In the genomic region with DNA sequence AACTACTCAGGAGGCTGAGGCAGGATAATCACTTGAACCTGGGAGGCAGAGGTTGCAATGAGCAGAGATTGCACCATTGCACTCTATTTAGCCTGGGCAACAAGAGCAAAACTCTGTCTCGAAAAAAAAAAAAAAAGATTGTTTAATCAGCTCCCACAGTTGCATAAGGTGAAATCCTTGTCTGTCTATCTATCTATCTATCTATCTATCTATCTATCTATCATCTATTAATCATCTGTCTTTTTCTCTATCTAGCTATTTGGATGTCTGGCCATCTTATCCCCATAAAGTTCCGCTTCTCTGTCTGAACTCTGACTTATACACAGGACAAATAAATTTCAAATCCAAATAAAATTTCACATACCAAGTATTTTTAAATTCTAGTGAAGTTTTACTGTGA, we compare ENCODE assay signal across 34 cellular contexts.
"Had no signal": no experiment of that assay in that cellular context is flagged by ENCODE, and none has a peak within 500 bp of the region (broad histone marks: within the 10 kb centered on the region; RNA-seq: fewer than 3 reads in every experiment).

No MANE protein-coding gene starts in this region.

- DNase-seq: Kasumi-1, MG63, MM.1S, MV-4-11, NCI-H1048, NCI-H1092, NCI-H1092 treated with DMSO at 0.1 percent for 48 hours, NCI-H1105, NCI-H1105 treated with DMSO at 0.1 percent for 48 hours, NCI-H1417, NCI-H1417 treated with DMSO at 0.1 percent for 48 hours, NCI-H1436, NCI-H1436 treated with DMSO at 0.1 percent for 48 hours, NCI-H146, NCI-H1694, NCI-H1694 treated with DMSO at 0.1 percent for 48 hours, NCI-H187, NCI-H187 treated with DMSO at 0.1 percent for 48 hours, NCI-H1930, NCI-H2029, NCI-H2029 treated with DMSO at 0.1 percent for 48 hours, NCI-H2081, NCI-H2081 treated with DMSO at 0.1 percent for 48 hours, NCI-H2107, NCI-H2171, NCI-H2171 treated with DMSO at 0.1 percent for 48 hours, NCI-H226, NCI-H345, NCI-H446, NCI-H446 treated with DMSO at 0.1 percent for 48 hours, NCI-H510A, NCI-H510A treated with DMSO at 0.1 percent for 48 hours, NCI-H524, NCI-H524 treated with DMSO at 0.1 percent for 48 hours had no signal

- H3K4me3 ChIP-seq: MG63 had no signal

- H3K27me3 ChIP-seq: MG63 had no signal

- H3K36me3 ChIP-seq: MG63 had no signal
